Comparison of ENCODE assay signal across 15 cellular contexts in genomic region chr19:50214699-50215543, GRCh38. TPM values are rescaled to one million over a fixed set of nuclear protein-coding genes. Genes with fewer than 3 reads are reported as not detected.
A peak's percentile ranks its signal among the peaks of the same experiment; 100 is the strongest.
DNase-seq lines count a peak whose midpoint lies in the region; ATAC-seq and TF ChIP-seq lines count a peak whose summit lies in the region.
"Had no signal": no experiment of that assay in that cellular context is flagged by ENCODE, and none has a peak within 500 bp of the region (broad histone marks: within the 10 kb centered on the region; RNA-seq: fewer than 3 reads in every experiment).

No MANE protein-coding gene starts in this region.

- DNase-seq in HT-29 (ENCODE audit: low spot score) (peak; percentile 100), PC-3 (peak; percentile 97), kidney tubule cell (ENCODE audit: low spot score) (peak; percentile 50), HPDE6-E6E7 (ENCODE audit: extremely low spot score) (no peak)
- DNase-seq in activated naive CD4-positive, alpha-beta T cell treated with Interleukin-2 at 50 U/mL for 16 hours = no peak
- no peak for DNase-seq in activated T-helper 1 cell treated with anti-CD3 and anti-CD28 coated beads, Interleukin-12 subunit alpha, Interleukin-12 subunit beta, Interleukin-2, Interleukin-4 antibody, amounts not matched to agents 30 ng/mL and 10 ng/mL and 1 ng/mL, durations not matched to agents 14 hours and 24 hours and 36 hours (ENCODE audit: low spot score)
- DNase-seq: activated effector memory CD4-positive, alpha-beta T cell treated with anti-CD3 and anti-CD28 coated beads, Interleukin-2, amount 50 U/mL, for 16 hours; heart left ventricle; IMR-90; NCI-H1436; stimulated activated naive CD8-positive, alpha-beta T cell treated with anti-CD3 and anti-CD28 coated beads, Interleukin-15, amount 100 ng/mL, for 72 hours had no signal

- TF ChIP-seq CTCF in PC-3 (conservative IDR thresholded peaks at IDR 0.05; ENCODE audit: low read depth, low read length) = no peak

- no peaks in the 10 kb centered on the region for H3K9me3 Mint-ChIP-seq in activated T-helper 1 cell treated with anti-CD3 and anti-CD28 coated beads, Interleukin-12 subunit alpha, Interleukin-12 subunit beta, Interleukin-2, Interleukin-4 antibody, amounts not matched to agents 30 ng/mL and 10 ng/mL and 1 ng/mL, durations not matched to agents 14 hours and 24 hours and 36 hours

- H3K36me3 Mint-ChIP-seq in activated T-helper 1 cell treated with anti-CD3 and anti-CD28 coated beads, Interleukin-12 subunit alpha, Interleukin-12 subunit beta, Interleukin-2, Interleukin-4 antibody, amounts not matched to agents 30 ng/mL and 10 ng/mL and 1 ng/mL, durations not matched to agents 14 hours and 24 hours and 36 hours (ENCODE audit: low read depth) = no peaks in the 10 kb centered on the region

- no peaks in the 10 kb centered on the region for H3K4me1 Mint-ChIP-seq in activated T-helper 1 cell treated with anti-CD3 and anti-CD28 coated beads, Interleukin-12 subunit alpha, Interleukin-12 subunit beta, Interleukin-2, Interleukin-4 antibody, amounts not matched to agents 30 ng/mL and 10 ng/mL and 1 ng/mL, durations not matched to agents 14 hours and 24 hours and 36 hours (ENCODE audit: low read depth)
- H3K4me1 Mint-ChIP-seq: stimulated activated naive CD8-positive, alpha-beta T cell treated with anti-CD3 and anti-CD28 coated beads, Interleukin-15, amount 100 ng/mL, for 72 hours had no signal

- no peak overlapping the region for H3K27ac Mint-ChIP-seq in activated T-helper 1 cell treated with anti-CD3 and anti-CD28 coated beads, Interleukin-12 subunit alpha, Interleukin-12 subunit beta, Interleukin-2, Interleukin-4 antibody, amounts not matched to agents 30 ng/mL and 10 ng/mL and 1 ng/mL, durations not matched to agents 14 hours and 24 hours and 36 hours
- H3K27ac Mint-ChIP-seq: stimulated activated naive CD8-positive, alpha-beta T cell treated with anti-CD3 and anti-CD28 coated beads, Interleukin-15, amount 100 ng/mL, for 72 hours had no signal

- POLR2A ChIA-PET in PC-3 (lab: Charles Lee; ENCODE audit: unreplicated experiment) = interaction anchor here (0.5 kb wide), 1 partner anchor 534 kb away, joined by 3 read pairs; no protein-coding TSS in a partner anchor

- peak overlapping the region; percentile 56 for H3K4me2 ChIP-seq in PC-3 (ENCODE audit: low read length)
- H3K4me2 ChIP-seq: BLaER1 treated with 17β-estradiol and CSF1 and Interleukin-3, amounts not matched to agents 10 nM and 100 nM had no signal

- ATAC-seq in PC-3 (peak; percentile 93), GM18907 (IDR thresholded peaks at IDR 0.05; ENCODE audit: unreplicated experiment) (no peak)
- ATAC-seq: stimulated activated naive CD8-positive, alpha-beta T cell treated with anti-CD3 and anti-CD28 coated beads, Interleukin-15, amount 100 ng/mL, for 72 hours had no signal

- no peaks in the 10 kb centered on the region for H3K79me2 ChIP-seq in PC-3 (ENCODE audit: low read length)

- H3K27ac ChIP-seq in PC-3 (ENCODE audit: low read length) (peak overlapping the region; percentile 73), skeletal muscle tissue (ENCODE audit: low read depth, low read length) (no peak overlapping the region)
- H3K27ac ChIP-seq: BLaER1 treated with 17β-estradiol and CSF1 and Interleukin-3, amounts not matched to agents 10 nM and 100 nM; heart left ventricle had no signal

- peaks cover 2% of the 10 kb centered on the region for H3K27me3 Mint-ChIP-seq in activated T-helper 1 cell treated with anti-CD3 and anti-CD28 coated beads, Interleukin-12 subunit alpha, Interleukin-12 subunit beta, Interleukin-2, Interleukin-4 antibody, amounts not matched to agents 30 ng/mL and 10 ng/mL and 1 ng/mL, durations not matched to agents 14 hours and 24 hours and 36 hours (ENCODE audit: insufficient read depth)

- H3K4me1 ChIP-seq in PC-3 (ENCODE audit: insufficient read depth, low read length) (peaks cover 24% of the 10 kb centered on the region), skeletal muscle tissue (ENCODE audit: control insufficient read depth in 3 of 3, insufficient read depth in 3 of 3, low read length in 3 of 3) (peaks cover 0 to 6% (median 0%) of the 10 kb centered on the region in 3 donors)
- H3K4me1 ChIP-seq: BLaER1 treated with 17β-estradiol and CSF1 and Interleukin-3, amounts not matched to agents 10 nM and 100 nM had no signal

- H3F3A ChIP-seq in PC-3 (ENCODE audit: low read length, unreplicated experiment) = no peaks in the 10 kb centered on the region

- H3K36me3 ChIP-seq in PC-3 (ENCODE audit: low read depth, low read length) (peaks cover 7% of the 10 kb centered on the region), skeletal muscle tissue (ENCODE audit: control insufficient read depth in 3 of 3, insufficient read depth in 3 of 3, low read length in 3 of 3) (peaks cover 17 to 19% (median 18%) of the 10 kb centered on the region in 3 donors)
- H3K36me3 ChIP-seq: BLaER1 treated with 17β-estradiol and CSF1 and Interleukin-3, amounts not matched to agents 10 nM and 100 nM had no signal

- H3K4me3 Mint-ChIP-seq in activated T-helper 1 cell treated with anti-CD3 and anti-CD28 coated beads, Interleukin-12 subunit alpha, Interleukin-12 subunit beta, Interleukin-2, Interleukin-4 antibody, amounts not matched to agents 30 ng/mL and 10 ng/mL and 1 ng/mL, durations not matched to agents 14 hours and 24 hours and 36 hours = no peak overlapping the region
- H3K4me3 Mint-ChIP-seq: stimulated activated naive CD8-positive, alpha-beta T cell treated with anti-CD3 and anti-CD28 coated beads, Interleukin-15, amount 100 ng/mL, for 72 hours had no signal

- intact Hi-C loops in PC-3 (cut with micrococcal nuclease) = no loop called here
- intact Hi-C loops in activated T-helper 1 cell treated with anti-CD3 and anti-CD28 coated beads, Interleukin-12 subunit alpha, Interleukin-12 subunit beta, Interleukin-2, Interleukin-4 antibody, amounts not matched to agents 30 ng/mL and 10 ng/mL and 1 ng/mL, durations not matched to agents 14 hours and 24 hours and 36 hours (cut with micrococcal nuclease) = no loop called here

- CTCF ChIA-PET in PC-3 (lab: Charles Lee) = interaction anchor here (0.7 to 1.3 kb wide), 3 partner anchors 10 to 114 kb away, joined by 3 to 4 read pairs (median 4); no protein-coding TSS in a partner anchor

- no peaks in the 10 kb centered on the region for H3K9me2 ChIP-seq in PC-3 (replicated peaks; ENCODE audit: low read length)

- no TSS peak for BruUV-seq in PC-3 (replicated peaks; lab: Mats Ljungman, UMichigan)

- H3K4me3 ChIP-seq in PC-3 (ENCODE audit: low read length) = peak overlapping the region; percentile 20; the same call in 1 of the 2 replicates
- H3K4me3 ChIP-seq in skeletal muscle tissue (ENCODE audit: low read length in 3 of 3) = no peak overlapping the region
- H3K4me3 ChIP-seq: BLaER1 treated with 17β-estradiol and CSF1 and Interleukin-3, amounts not matched to agents 10 nM and 100 nM; heart left ventricle had no signal

- no peaks in the 10 kb centered on the region for H3K9me3 ChIP-seq in PC-3 (ENCODE audit: low read length)
- no peaks in the 10 kb centered on the region for H3K9me3 ChIP-seq in skeletal muscle tissue (ENCODE audit: control insufficient read depth in 3 of 3, low read length in 3 of 3)

- no peaks in the 10 kb centered on the region for H3K27me3 ChIP-seq in PC-3 (ENCODE audit: low read length)
- H3K27me3 ChIP-seq in skeletal muscle tissue (ENCODE audit: control insufficient read depth in 3 of 3, insufficient read depth in 3 of 3, low read length in 3 of 3) = no peaks in the 10 kb centered on the region
- H3K27me3 ChIP-seq: BLaER1 treated with 17β-estradiol and CSF1 and Interleukin-3, amounts not matched to agents 10 nM and 100 nM; heart left ventricle had no signal

- H4K20me1 ChIP-seq in PC-3 (ENCODE audit: low read length) = no peaks in the 10 kb centered on the region
- H4K20me1 ChIP-seq: BLaER1 treated with 17β-estradiol and CSF1 and Interleukin-3, amounts not matched to agents 10 nM and 100 nM had no signal

- no peak overlapping the region for H2AFZ ChIP-seq in PC-3 (ENCODE audit: low read length)

- H3K9ac ChIP-seq in PC-3 (ENCODE audit: low read length) (peak overlapping the region; percentile 34), skeletal muscle tissue (ENCODE audit: low read depth in 1 of 3, low read length in 3 of 3) (peak overlapping the region in 2 of 3 donors; percentile 16 to 38)
- H3K9ac ChIP-seq: BLaER1 treated with 17β-estradiol and CSF1 and Interleukin-3, amounts not matched to agents 10 nM and 100 nM had no signal

RNA-seq across cellular contexts. Expression of gene MYH14, which starts 11.5 kb away (rescaled TPM):
- 130 and 172 TPM in 2 replicates for total RNA-seq in HT-29 (2014; rRNA removed; shearing (Covaris generic))
- total RNA-seq in PC-3 (2014; rRNA removed) (20.2 and 28.5 TPM in 2 replicates), skeletal muscle tissue (30.3 TPM)
- total RNA-seq in activated T-helper 1 cell treated with anti-CD3 and anti-CD28 coated beads, Interleukin-12 subunit alpha, Interleukin-12 subunit beta, Interleukin-2, Interleukin-4 antibody, amounts not matched to agents 30 ng/mL and 10 ng/mL and 1 ng/mL, durations not matched to agents 14 hours and 24 hours and 36 hours = not detected in 2 replicates
- total RNA-seq: IMR-90 had no signal

RNA-seq across cellular contexts. Expression of gene IZUMO2, which starts 51.8 kb away (rescaled TPM):
- not detected in 2 replicates for total RNA-seq in HT-29 (2014; rRNA removed; shearing (Covaris generic))
- not detected in 2 replicates for total RNA-seq in PC-3 (2014; rRNA removed)
- not detected for total RNA-seq in skeletal muscle tissue
- total RNA-seq in activated T-helper 1 cell treated with anti-CD3 and anti-CD28 coated beads, Interleukin-12 subunit alpha, Interleukin-12 subunit beta, Interleukin-2, Interleukin-4 antibody, amounts not matched to agents 30 ng/mL and 10 ng/mL and 1 ng/mL, durations not matched to agents 14 hours and 24 hours and 36 hours = not detected in 2 replicates
- total RNA-seq: heart left ventricle, IMR-90, mesenteric fat pad had no signal

Comparison
In these comparisons a context has a peak if more than half of its experiments do, and no peak if none do; other contexts are left out.
1. DNase-seq: peak in HT-29 (single experiment), PC-3 (single experiment) and kidney tubule cell (single experiment); none in activated naive CD4-positive, alpha-beta T cell treated with Interleukin-2 at 50 U/mL for 16 hours (single experiment), HPDE6-E6E7 (single experiment) and activated T-helper 1 cell treated with anti-CD3 and anti-CD28 coated beads, Interleukin-12 subunit alpha, Interleukin-12 subunit beta, Interleukin-2, Interleukin-4 antibody, amounts not matched to agents 30 ng/mL and 10 ng/mL and 1 ng/mL, durations not matched to agents 14 hours and 24 hours and 36 hours (single experiment).
2. RNA of gene MYH14, which starts 11.5 kb away (total RNA-seq): 130 to 172 TPM in HT-29, 30.3 TPM in skeletal muscle tissue (single experiment) and 20.2 to 28.5 TPM in PC-3; not detected in activated T-helper 1 cell treated with anti-CD3 and anti-CD28 coated beads, Interleukin-12 subunit alpha, Interleukin-12 subunit beta, Interleukin-2, Interleukin-4 antibody, amounts not matched to agents 30 ng/mL and 10 ng/mL and 1 ng/mL, durations not matched to agents 14 hours and 24 hours and 36 hours; every median in the first group is over 10 times any median in the second.